8 cellular contexts compared by ENCODE assay signal in genomic region chr7:99979814-99980225, GRCh38. TPM values are rescaled to one million over a fixed set of nuclear protein-coding genes. Genes with fewer than 3 reads are reported as not detected.
A peak's percentile ranks its signal among the peaks of the same experiment; 100 is the strongest.
DNase-seq lines count a peak whose midpoint lies in the region; TF ChIP-seq lines count a peak whose summit lies in the region.
"Not testable (repeated sequence)": the region's sequence is repeated elsewhere in the genome, so short reads cannot be mapped to it uniquely, and the experiment has no call there.

No MANE protein-coding gene starts in this region.

- TF ChIP-seq CTCF in CD14-positive monocyte (IDR thresholded peaks at IDR 0.05) (peak; percentile 81), neutrophil (IDR thresholded peaks at IDR 0.05) (peak; percentile 73)

- not testable (repeated sequence) for H3K4me3 ChIP-seq in HAP-1; neutrophil (ENCODE audit: low read depth in 1 of 2, low read length in 1 of 2)

- not testable (repeated sequence) for H3K9me3 Mint-ChIP-seq in CD14-positive monocyte

- not testable (repeated sequence) for H3K9me3 ChIP-seq in HAP-1, neutrophil

- not testable (repeated sequence) for H3K27me3 ChIP-seq in HAP-1 (ENCODE audit: low read depth)
- H3K27me3 ChIP-seq in neutrophil = peaks cover 31% of the 10 kb centered on the region

- DNase-seq in CD14-positive monocyte (ENCODE audit: low spot score) = not testable (repeated sequence)
- DNase-seq in HAP-1 (ENCODE audit: low spot score in 2 of 2) = peak; percentile 8 to 76
- DNase-seq in NCI-H460 (ENCODE audit: extremely low read depth, low read depth) = peak; percentile 19
- DNase-seq in activated CD4-positive, CD25-positive, alpha-beta regulatory T cell (lab: John Stamatoyannopoulos, UW) = peak; percentile 16 to 47 (median 28)
- DNase-seq in activated naive CD8-positive, alpha-beta T cell treated with anti-CD3 and anti-CD28 coated beads, Interleukin-2, amount 50 U/mL, for 16 hours (ENCODE audit: low read depth, low spot score) = peak; percentile 40
- DNase-seq in glomerular visceral epithelial cell (ENCODE audit: extremely low spot score) = peak; percentile 21
- peak; percentile 40 for DNase-seq in stimulated activated CD8-positive, alpha-beta memory T cell treated with anti-CD3 and anti-CD28 coated beads, Interleukin-4, amount 100 ng/mL, for 24 hours (ENCODE audit: low read depth)

- H3K36me3 ChIP-seq in HAP-1 (replicated peaks); neutrophil: not testable (repeated sequence)

- intact Hi-C loops in CD14-positive monocyte (cut with micrococcal nuclease) = not testable (repeated sequence)

- peaks cover 8 to 19% (median 16%) of the 10 kb centered on the region in 3 donors for H3K27me3 Mint-ChIP-seq in CD14-positive monocyte (ENCODE audit: low read depth in 3 of 3)

- in situ Hi-C loops in HAP-1 (cut with MboI; ENCODE audit: low sequenced_read_pairs) = not testable (repeated sequence)

- H3K4me1 ChIP-seq in HAP-1; neutrophil (ENCODE audit: control insufficient read depth in 1 of 2, insufficient read depth in 1 of 2, low read depth in 1 of 2, low read length in 1 of 2): not testable (repeated sequence)

- H3K4me3 Mint-ChIP-seq in CD14-positive monocyte = peak overlapping the region in 1 of 2 donors; percentile 39

- H3K36me3 Mint-ChIP-seq in CD14-positive monocyte = not testable (repeated sequence)

- H3K27ac Mint-ChIP-seq in CD14-positive monocyte = not testable (repeated sequence)

- H3K27ac ChIP-seq in neutrophil = not testable (repeated sequence)

- not testable (repeated sequence) for H3K4me1 Mint-ChIP-seq in CD14-positive monocyte

RNA-seq across cellular contexts. Expression of gene AZGP1, which starts 4.0 kb away (rescaled TPM):
- polyA plus RNA-seq in CD14-positive monocyte = not detected
- not detected in 2 replicates for total RNA-seq in NCI-H460 (2014; rRNA removed; shearing (Covaris generic))
- polyA plus RNA-seq in NCI-H460 (2014; cell fraction: nucleus; rRNA removed) = not detected in 2 replicates

RNA-seq across cellular contexts. Expression of gene ZKSCAN1, which starts 35.6 kb away (rescaled TPM):
- 10 to 100 TPM; 10.7 to 24.3 TPM for polyA plus RNA-seq in CD14-positive monocyte
- 16.1 and 19.9 TPM in 2 replicates for total RNA-seq in NCI-H460 (2014; rRNA removed; shearing (Covaris generic))
- 11.2 and 16.5 TPM in 2 replicates for polyA plus RNA-seq in NCI-H460 (2014; cell fraction: nucleus; rRNA removed)

RNA-seq across cellular contexts. Expression of gene GJC3, which starts 50.4 kb away (rescaled TPM):
- not detected for polyA plus RNA-seq in CD14-positive monocyte
- total RNA-seq in NCI-H460 (2014; rRNA removed; shearing (Covaris generic)) = not detected in 2 replicates
- not detected in 2 replicates for polyA plus RNA-seq in NCI-H460 (2014; cell fraction: nucleus; rRNA removed)
